22 cellular contexts compared by ENCODE assay signal in the genomic region with DNA sequence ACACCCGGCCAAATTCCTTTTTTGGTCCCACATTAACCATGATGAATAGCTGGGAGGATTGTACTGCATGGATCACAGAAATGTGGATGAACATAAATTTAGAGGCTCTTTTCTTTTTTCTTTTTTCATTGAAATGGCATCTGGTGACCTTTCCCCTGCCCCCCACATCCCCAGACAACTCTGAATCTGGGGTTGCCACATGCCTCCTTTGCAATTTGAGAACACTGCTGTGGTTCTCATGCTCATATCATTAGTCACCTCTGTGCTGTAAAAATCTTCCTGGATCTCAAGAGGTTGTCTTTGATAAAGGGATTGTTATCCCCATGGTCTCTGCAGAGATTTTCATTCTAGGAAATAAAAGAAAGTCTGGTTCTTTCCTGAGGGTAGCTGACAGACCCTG. TPM values are rescaled to one million over a fixed set of nuclear protein-coding genes. Genes with fewer than 3 reads are reported as not detected.
DNase-seq lines count a peak whose midpoint lies in the region; ATAC-seq and TF ChIP-seq lines count a peak whose summit lies in the region.
"Had no signal": no experiment of that assay in that cellular context is flagged by ENCODE, and none has a peak within 500 bp of the region (broad histone marks: within the 10 kb centered on the region; RNA-seq: fewer than 3 reads in every experiment).

No MANE protein-coding gene starts in this region.

- DNase-seq in MCF 10A (ENCODE audit: unreplicated experiment) (peak; percentile 51), breast epithelium (ENCODE audit: low spot score in 2 of 2) (no peak), RWPE1 (ENCODE audit: low spot score) (peak; percentile 13), fibroblast of mammary gland (ENCODE audit: low read depth) (peak; percentile 68), islet precursor cell (no peak)
- DNase-seq in CD8-positive, alpha-beta T cell: no peak
- DNase-seq in activated T-cell treated with anti-CD3 and anti-CD28 coated beads, Interleukin-2, amount 50 U/mL, for 72 hours: no peak
- DNase-seq: 8988T; activated CD8-positive, alpha-beta memory T cell treated with anti-CD3 and anti-CD28 coated beads for 24 hours; anterior cingulate cortex; COR-L47; esophagus squamous epithelium; naive thymus-derived CD8-positive, alpha-beta T cell; NCI-H1436 treated with DMSO at 0.1 percent for 48 hours; NCI-H524 treated with DMSO at 0.1 percent for 48 hours; stimulated activated CD4-positive, alpha-beta T cell treated with anti-CD3 and anti-CD28 coated beads, Interleukin-15, amount 100 ng/mL, for 24 hours; T-cell had no signal

- ATAC-seq in CD8-positive, alpha-beta T cell: no peak
- no peak for ATAC-seq in activated T-cell treated with anti-CD3 and anti-CD28 coated beads, Interleukin-2, amount 50 U/mL, for 72 hours (replicated peaks in 1 of 2)
- no peak for ATAC-seq in GM21381 (IDR thresholded peaks at IDR 0.05; ENCODE audit: unreplicated experiment)
- ATAC-seq: naive thymus-derived CD8-positive, alpha-beta T cell; T-cell; WTC11 had no signal

- POLR2A ChIA-PET in MCF 10A (lab: Yijun Ruan, JAX) (no interaction called here), RWPE1 (lab: Yijun Ruan, JAX; ENCODE audit: low non-redundant PET) (no interaction called here)
- POLR2A ChIA-PET in CD8-positive, alpha-beta T cell (lab: Charles Lee): no interaction called here

- CTCF ChIA-PET in MCF 10A (lab: Yijun Ruan, JAX): interaction anchor here (0.6 kb wide), 2 partner anchors 9 to 29 kb away, joined by 4 read pairs; no protein-coding TSS in a partner anchor
- CTCF ChIA-PET in RWPE1 (lab: Yijun Ruan, JAX): no interaction called here
- CTCF ChIA-PET in CD8-positive, alpha-beta T cell (lab: Charles Lee): no interaction called here

- no peaks in the 10 kb centered on the region for H3K36me3 Mint-ChIP-seq in MCF 10A (ENCODE audit: insufficient read depth, unreplicated experiment)
- no peaks in the 10 kb centered on the region for H3K36me3 Mint-ChIP-seq in CD8-positive, alpha-beta T cell
- H3K36me3 Mint-ChIP-seq in activated T-cell treated with anti-CD3 and anti-CD28 coated beads, Interleukin-2, amount 50 U/mL, for 72 hours (ENCODE audit: insufficient read depth in 2 of 2): no peaks in the 10 kb centered on the region
- H3K36me3 Mint-ChIP-seq: naive thymus-derived CD8-positive, alpha-beta T cell; T-cell; WTC11 had no signal

- BruUV-seq in MCF 10A (replicated peaks; lab: Mats Ljungman, UMichigan): no TSS peak

- no peak overlapping the region for H3K27ac ChIP-seq in breast epithelium
- no peak overlapping the region for H3K27ac ChIP-seq in RWPE1
- H3K27ac ChIP-seq in CD8-positive, alpha-beta T cell (ENCODE audit: low read depth, low read length): no peak overlapping the region
- H3K27ac ChIP-seq: esophagus squamous epithelium had no signal

- H3K27ac Mint-ChIP-seq in MCF 10A (ENCODE audit: low read depth, unreplicated experiment): no peak overlapping the region
- H3K27ac Mint-ChIP-seq in CD8-positive, alpha-beta T cell: no peak overlapping the region
- no peak overlapping the region for H3K27ac Mint-ChIP-seq in activated T-cell treated with anti-CD3 and anti-CD28 coated beads, Interleukin-2, amount 50 U/mL, for 72 hours
- H3K27ac Mint-ChIP-seq: naive thymus-derived CD8-positive, alpha-beta T cell; T-cell; WTC11 had no signal

- H3K9me3 ChIP-seq in breast epithelium: peaks cover 0 to 7% of the 10 kb centered on the region in 2 donors
- H3K9me3 ChIP-seq in CD8-positive, alpha-beta T cell (ENCODE audit: low read length): no peaks in the 10 kb centered on the region
- H3K9me3 ChIP-seq: esophagus squamous epithelium had no signal

- no peak for TF ChIP-seq POLR2A in breast epithelium (IDR thresholded peaks at IDR 0.05)

- peaks cover 7% of the 10 kb centered on the region for H3K9me3 Mint-ChIP-seq in MCF 10A (ENCODE audit: unreplicated experiment)
- no peaks in the 10 kb centered on the region for H3K9me3 Mint-ChIP-seq in CD8-positive, alpha-beta T cell
- peaks cover 0 to 3% of the 10 kb centered on the region in 2 donors for H3K9me3 Mint-ChIP-seq in activated T-cell treated with anti-CD3 and anti-CD28 coated beads, Interleukin-2, amount 50 U/mL, for 72 hours
- H3K9me3 Mint-ChIP-seq: naive thymus-derived CD8-positive, alpha-beta T cell; T-cell had no signal

- H3K27me3 Mint-ChIP-seq in MCF 10A (ENCODE audit: insufficient read depth, unreplicated experiment): no peaks in the 10 kb centered on the region
- H3K27me3 Mint-ChIP-seq in CD8-positive, alpha-beta T cell (ENCODE audit: low read depth): peaks cover 6% of the 10 kb centered on the region
- peaks cover 13% of the 10 kb centered on the region for H3K27me3 Mint-ChIP-seq in activated T-cell treated with anti-CD3 and anti-CD28 coated beads, Interleukin-2, amount 50 U/mL, for 72 hours (ENCODE audit: low read depth)

- H3K27me3 ChIP-seq in breast epithelium: peaks cover 0 to 8% of the 10 kb centered on the region in 2 donors
- peaks cover 3% of the 10 kb centered on the region for H3K27me3 ChIP-seq in CD8-positive, alpha-beta T cell (ENCODE audit: insufficient read depth, low read length)
- H3K27me3 ChIP-seq: esophagus squamous epithelium had no signal

- H3K4me3 Mint-ChIP-seq in MCF 10A (ENCODE audit: unreplicated experiment): no peak overlapping the region
- H3K4me3 Mint-ChIP-seq in CD8-positive, alpha-beta T cell: no peak overlapping the region
- no peak overlapping the region for H3K4me3 Mint-ChIP-seq in activated T-cell treated with anti-CD3 and anti-CD28 coated beads, Interleukin-2, amount 50 U/mL, for 72 hours
- H3K4me3 Mint-ChIP-seq: naive thymus-derived CD8-positive, alpha-beta T cell; T-cell; WTC11 had no signal

- no peak for TF ChIP-seq CTCF in MCF 10A (IDR thresholded peaks at IDR 0.05; ENCODE audit: unreplicated experiment)
- TF ChIP-seq CTCF in breast epithelium (IDR thresholded peaks at IDR 0.05): no peak
- TF ChIP-seq CTCF in RWPE1 (conservative IDR thresholded peaks at IDR 0.05; ENCODE audit: low read depth): no peak
- no peak for TF ChIP-seq CTCF in fibroblast of mammary gland (conservative IDR thresholded peaks at IDR 0.05; ENCODE audit: control insufficient read depth, insufficient read depth, low read depth, low read length)
- TF ChIP-seq CTCF in CD8-positive, alpha-beta T cell (IDR thresholded peaks at IDR 0.05): no peak

- no peaks in the 10 kb centered on the region for H3K36me3 ChIP-seq in breast epithelium
- no peaks in the 10 kb centered on the region for H3K36me3 ChIP-seq in CD8-positive, alpha-beta T cell (ENCODE audit: insufficient read depth, low read length)
- H3K36me3 ChIP-seq: esophagus squamous epithelium had no signal

- H3K4me1 Mint-ChIP-seq in MCF 10A (ENCODE audit: insufficient read depth, unreplicated experiment): peaks cover 12% of the 10 kb centered on the region
- no peaks in the 10 kb centered on the region for H3K4me1 Mint-ChIP-seq in CD8-positive, alpha-beta T cell (ENCODE audit: low read depth)
- no peaks in the 10 kb centered on the region for H3K4me1 Mint-ChIP-seq in activated T-cell treated with anti-CD3 and anti-CD28 coated beads, Interleukin-2, amount 50 U/mL, for 72 hours (ENCODE audit: low read depth)
- H3K4me1 Mint-ChIP-seq: naive thymus-derived CD8-positive, alpha-beta T cell; T-cell; WTC11 had no signal

- no peaks in the 10 kb centered on the region for H3K4me1 ChIP-seq in breast epithelium
- no peaks in the 10 kb centered on the region for H3K4me1 ChIP-seq in CD8-positive, alpha-beta T cell (ENCODE audit: insufficient read depth, low read length)
- H3K4me1 ChIP-seq: esophagus squamous epithelium had no signal

- H3K4me3 ChIP-seq in breast epithelium: no peak overlapping the region
- H3K4me3 ChIP-seq in fibroblast of mammary gland (ENCODE audit: control insufficient read depth, low read depth, low read length): no peak overlapping the region
- H3K4me3 ChIP-seq in CD8-positive, alpha-beta T cell (ENCODE audit: low read depth, low read length): no peak overlapping the region
- H3K4me3 ChIP-seq: esophagus squamous epithelium had no signal

- intact Hi-C loops in MCF 10A (cut with micrococcal nuclease) (no loop called here), breast epithelium (cut with DNase I; ENCODE audit: low total_unique reads) (no loop called here)
- intact Hi-C loops in CD8-positive, alpha-beta T cell (cut with DNase I, micrococcal nuclease): no loop called here

RNA-seq across cellular contexts. Expression of a gene that starts 22.8 kb away (rescaled TPM):
- not detected in 2 replicates for total RNA-seq in MCF 10A (2022)
- total RNA-seq in breast epithelium: not detected
- not detected for total RNA-seq in CD8-positive, alpha-beta T cell
- total RNA-seq in activated T-cell treated with anti-CD3 and anti-CD28 coated beads, Interleukin-2, amount 50 U/mL, for 72 hours: not detected
- total RNA-seq: esophagus squamous epithelium; H1; liver; naive thymus-derived CD8-positive, alpha-beta T cell; pulmonary artery endothelial cell; T-cell; WTC11 had no signal

RNA-seq across cellular contexts. Expression of a gene that starts 46.6 kb away (rescaled TPM):
- total RNA-seq in MCF 10A (2022): 34.2 and 35.3 TPM in 2 replicates
- 10 to 100 TPM; 38.7 to 52.4 (median 40.0) TPM for total RNA-seq in breast epithelium
- total RNA-seq in CD8-positive, alpha-beta T cell: 100 to 1,000 TPM in 1 of 2 experiments, 10 to 100 TPM in 1; 92.3 to 101 TPM
- total RNA-seq in activated T-cell treated with anti-CD3 and anti-CD28 coated beads, Interleukin-2, amount 50 U/mL, for 72 hours: 10 to 100 TPM; 30.4 to 38.6 TPM

Comparison
In these comparisons a context has a peak if more than half of its experiments do, and no peak if none do; other contexts are left out.
1. DNase-seq: peak in MCF 10A (single experiment), RWPE1 (single experiment) and fibroblast of mammary gland (single experiment); none in breast epithelium (0 of 2), CD8-positive, alpha-beta T cell (0 of 7), activated T-cell treated with anti-CD3 and anti-CD28 coated beads, Interleukin-2, amount 50 U/mL, for 72 hours (0 of 2) and islet precursor cell (single experiment).